8 cellular contexts compared by ENCODE assay signal in genomic region chr11:123707606-123708205, GRCh38. TPM values are rescaled to one million over a fixed set of nuclear protein-coding genes. Genes with fewer than 3 reads are reported as not detected.
DNase-seq lines count a peak whose midpoint lies in the region; ATAC-seq and TF ChIP-seq lines count a peak whose summit lies in the region.

No MANE protein-coding gene starts in this region.

- H3K27me3 Mint-ChIP-seq in T-helper 17 cell, result peaks cover 34% of the 10 kb centered on the region

- H3K4me1 Mint-ChIP-seq in T-helper 17 cell, result peaks cover 6% of the 10 kb centered on the region

- no peak overlapping the region for H3K4me3 Mint-ChIP-seq in T-helper 17 cell

- ATAC-seq in GM18498 (IDR thresholded peaks at IDR 0.05; ENCODE audit: unreplicated experiment), result peak; percentile 55
- ATAC-seq in T-helper 17 cell, result peak; percentile 58

- H3K36me3 ChIP-seq in ascending aorta, result no peaks in the 10 kb centered on the region

- no peak overlapping the region for H3K4me3 ChIP-seq in AG09309 (ENCODE audit: control insufficient read depth, low read depth, low read length)
- no peak overlapping the region for H3K4me3 ChIP-seq in ascending aorta

- H3K27ac ChIP-seq in ascending aorta, result no peak overlapping the region

- no peaks in the 10 kb centered on the region for H3K36me3 Mint-ChIP-seq in T-helper 17 cell (ENCODE audit: low read depth)

- H3K27me3 ChIP-seq in ascending aorta, result no peaks in the 10 kb centered on the region

- intact Hi-C loops in ascending aorta (cut with DNase I), result no loop called here

- H3K4me1 ChIP-seq in ascending aorta, result no peaks in the 10 kb centered on the region

- H3K27ac Mint-ChIP-seq in T-helper 17 cell, result no peak overlapping the region

- DNase-seq in AG09309 (ENCODE audit: low read depth) (no peak), NCI-H1092 (lab: John Stamatoyannopoulos, UW) (peak; percentile 79), T-helper 17 cell (peak in 1 of 3 donors; percentile 20), ascending aorta (ENCODE audit: low spot score in 2 of 2) (no peak), hypothalamus (lab: John Stamatoyannopoulos, UW) (peak in 28 of 51 donors; percentile 1 to 63 (median 30)), NCI-H128 (lab: John Stamatoyannopoulos, UW; ENCODE audit: unreplicated experiment) (no peak)
- peak; percentile 40 for DNase-seq in stimulated activated CD4-positive, alpha-beta T cell treated with anti-CD3 and anti-CD28 coated beads, Interleukin-12 subunit alpha, Interleukin-12 subunit beta, amount 100 ng/mL, for 4 hours

- no peaks in the 10 kb centered on the region for H3K9me3 ChIP-seq in T-helper 17 cell (ENCODE audit: control insufficient read depth, low read length, poor library complexity, severe bottlenecking)
- no peaks in the 10 kb centered on the region for H3K9me3 ChIP-seq in ascending aorta

- TF ChIP-seq CTCF in AG09309 (IDR thresholded peaks at IDR 0.05; ENCODE audit: control insufficient read depth, insufficient read depth, low read depth, low read length, missing control alignments) (peak; percentile 84), ascending aorta (IDR thresholded peaks at IDR 0.05) (peak in 2 of 3 experiments; percentile 11 to 30)

RNA-seq across cellular contexts. Expression of gene ZNF202, which starts 33.8 kb away (rescaled TPM):
- total RNA-seq in T-helper 17 cell, result 10 to 100 TPM; 11.4 to 11.5 TPM
- total RNA-seq in ascending aorta, result 2.2 TPM

RNA-seq across cellular contexts. Expression of gene OR6X1, which starts 46.6 kb away (rescaled TPM):
- total RNA-seq in T-helper 17 cell (not detected), ascending aorta (not detected)

RNA-seq across cellular contexts. Expression of gene SCN3B, which starts 53.3 kb away (rescaled TPM):
- total RNA-seq in T-helper 17 cell, result not detected
- total RNA-seq in ascending aorta, result 4.7 TPM

Comparison
In these comparisons a context has a peak if more than half of its experiments do, and no peak if none do; other contexts are left out.
1. DNase-seq: peak in NCI-H1092 (single experiment), hypothalamus (28 of 51) and stimulated activated CD4-positive, alpha-beta T cell treated with anti-CD3 and anti-CD28 coated beads, Interleukin-12 subunit alpha, Interleukin-12 subunit beta, amount 100 ng/mL, for 4 hours (single experiment); none in AG09309 (single experiment), ascending aorta (0 of 2) and NCI-H128 (single experiment).